Comparison of ENCODE assay signal across 8 cellular contexts in genomic region chr1:2391034-2391384, GRCh38. TPM values are rescaled to one million over a fixed set of nuclear protein-coding genes. Genes with fewer than 3 reads are reported as not detected.
DNase-seq lines count a peak whose midpoint lies in the region; ATAC-seq and TF ChIP-seq lines count a peak whose summit lies in the region.

No MANE protein-coding gene starts in this region.

- H3K4me1 ChIP-seq in SJCRH30, result peaks cover 10% of the 10 kb centered on the region; the same call in 1 of the 2 replicates
- peaks cover 23 to 33% of the 10 kb centered on the region in 2 donors for H3K4me1 ChIP-seq in naive thymus-derived CD4-positive, alpha-beta T cell (ENCODE audit: control insufficient read depth in 2 of 2, insufficient read depth in 2 of 2, low read length in 2 of 2)

- H3K36me3 Mint-ChIP-seq in endothelial cell (ENCODE audit: low read depth, unreplicated experiment), result peaks cover 13% of the 10 kb centered on the region
- peaks cover 0 to 13% (median 0%) of the 10 kb centered on the region in 5 donors for H3K36me3 Mint-ChIP-seq in naive thymus-derived CD4-positive, alpha-beta T cell

- H3K27ac ChIP-seq in SJCRH30, result peak overlapping the region; percentile 50
- peak overlapping the region; percentile 82 for H3K27ac ChIP-seq in naive thymus-derived CD4-positive, alpha-beta T cell (ENCODE audit: low read depth, low read length)

- H3K4me3 ChIP-seq in AG04449 (ENCODE audit: low read depth, low read length) (peak overlapping the region; percentile 87), SJCRH30 (peak overlapping the region; percentile 90)
- H3K4me3 ChIP-seq in naive thymus-derived CD4-positive, alpha-beta T cell (ENCODE audit: low read length), result peak overlapping the region; percentile 77

- H3K4me1 Mint-ChIP-seq in endothelial cell (ENCODE audit: unreplicated experiment), result peaks cover 12% of the 10 kb centered on the region
- peaks cover 23 to 41% (median 31%) of the 10 kb centered on the region in 7 donors for H3K4me1 Mint-ChIP-seq in naive thymus-derived CD4-positive, alpha-beta T cell

- H3K9me3 Mint-ChIP-seq in endothelial cell (ENCODE audit: unreplicated experiment), result no peaks in the 10 kb centered on the region
- H3K9me3 Mint-ChIP-seq in naive thymus-derived CD4-positive, alpha-beta T cell, result no peaks in the 10 kb centered on the region

- DNase-seq in AG04449 (ENCODE audit: low read depth, low spot score) (no peak), SJCRH30 (peak in 1 of 2 experiments; percentile 48), endothelial cell (ENCODE audit: low spot score) (peak; percentile 58), NCI-H1092 treated with DMSO at 0.1 percent for 48 hours (lab: John Stamatoyannopoulos, UW) (no peak), SHP77 (lab: John Stamatoyannopoulos, UW) (no peak)
- DNase-seq in naive thymus-derived CD4-positive, alpha-beta T cell, result no peak

- H3K27ac Mint-ChIP-seq in endothelial cell (ENCODE audit: unreplicated experiment), result peak overlapping the region; percentile 85
- peak overlapping the region in 2 of 9 donors; percentile 74 to 87 for H3K27ac Mint-ChIP-seq in naive thymus-derived CD4-positive, alpha-beta T cell

- no peaks in the 10 kb centered on the region for H3K27me3 ChIP-seq in SJCRH30
- no peaks in the 10 kb centered on the region for H3K27me3 ChIP-seq in naive thymus-derived CD4-positive, alpha-beta T cell (ENCODE audit: control insufficient read depth in 2 of 2, insufficient read depth in 2 of 2, low read length in 2 of 2)

- peaks cover 9% of the 10 kb centered on the region; the same call in 1 of the 2 replicates for H3K36me3 ChIP-seq in SJCRH30
- H3K36me3 ChIP-seq in naive thymus-derived CD4-positive, alpha-beta T cell (ENCODE audit: control insufficient read depth in 2 of 3, insufficient read depth in 3 of 3, low read length in 3 of 3), result peaks cover 0 to 24% (median 4%) of the 10 kb centered on the region in 3 experiments

- H3K27me3 Mint-ChIP-seq in endothelial cell (ENCODE audit: unreplicated experiment), result peaks cover 8% of the 10 kb centered on the region
- H3K27me3 Mint-ChIP-seq in naive thymus-derived CD4-positive, alpha-beta T cell, result no peaks in the 10 kb centered on the region

- intact Hi-C loops in naive thymus-derived CD4-positive, alpha-beta T cell (cut with micrococcal nuclease), result loop anchor here (1.0 to 2.0 kb wide), 16 partner anchors 21 to 1260 kb away; partner anchors contain the start of genes FAAP20 (in 2 of the 2), PANK4 (in 2 of the 2), PEX10 (in 2 of the 2) and PRKCZ (in 1 of the 2)

- CTCF ChIA-PET in AG04449 (lab: Yijun Ruan, JAX), result interaction anchor here (0.8 to 21.2 kb wide), 4 partner anchors 10 to 216 kb away, joined by 3 to 891 read pairs (median 28); partner anchors contain the start of gene FAAP20
- CTCF ChIA-PET in naive thymus-derived CD4-positive, alpha-beta T cell (lab: Charles Lee), result interaction anchor here (0.9 to 2.5 kb wide), 4 partner anchors 10 to 196 kb away, joined by 3 to 8 read pairs (median 5); partner anchors contain the start of gene FAAP20

- TF ChIP-seq CTCF in AG04449 (IDR thresholded peaks at IDR 0.05; ENCODE audit: insufficient read depth, low read length, missing control alignments) (no peak), endothelial cell (IDR thresholded peaks at IDR 0.05; ENCODE audit: unreplicated experiment) (no peak)

- ATAC-seq in GM18502 (IDR thresholded peaks at IDR 0.05; ENCODE audit: poor library complexity, unreplicated experiment), result peak; percentile 18
- peak; percentile 15 for ATAC-seq in HG02981 (IDR thresholded peaks at IDR 0.05; ENCODE audit: unreplicated experiment)
- no peak for ATAC-seq in naive thymus-derived CD4-positive, alpha-beta T cell

- POLR2A ChIA-PET in AG04449 (lab: Yijun Ruan, JAX), result interaction anchor here (0.7 to 1.9 kb wide), 12 partner anchors 13 to 196 kb away, joined by 3 to 7 read pairs (median 4); partner anchors contain the start of genes FAAP20, PEX10 and SKI
- POLR2A ChIA-PET in naive thymus-derived CD4-positive, alpha-beta T cell (lab: Charles Lee), result interaction anchor here (0.8 to 2.8 kb wide), 21 partner anchors 10 to 200 kb away, joined by 3 to 20 read pairs (median 5); partner anchors contain the start of genes FAAP20, PANK4, PEX10 and TNFRSF14

- peak overlapping the region; percentile 90 for H3K4me3 Mint-ChIP-seq in endothelial cell (ENCODE audit: unreplicated experiment)
- H3K4me3 Mint-ChIP-seq in naive thymus-derived CD4-positive, alpha-beta T cell, result peak overlapping the region in 9 of 10 donors; percentile 65 to 90 (median 83)

- H3K9me3 ChIP-seq in SJCRH30 (replicated peaks), result no peaks in the 10 kb centered on the region
- H3K9me3 ChIP-seq in naive thymus-derived CD4-positive, alpha-beta T cell (ENCODE audit: control insufficient read depth in 2 of 3, low read length in 3 of 3), result no peaks in the 10 kb centered on the region

RNA-seq across cellular contexts. Expression of gene MORN1, which starts 0.3 kb away (rescaled TPM):
- 7.5 TPM in 2 replicates for total RNA-seq in SJCRH30 (2014; rRNA removed; shearing (Covaris generic))
- total RNA-seq in endothelial cell (ENCODE audit: unreplicated experiment), result 12.1 TPM
- total RNA-seq in naive thymus-derived CD4-positive, alpha-beta T cell, result 10 to 100 TPM in 3 of 5 experiments, 1 to 10 TPM in 2; 8.5 to 16.4 (median 11.2) TPM
- polyA plus RNA-seq in naive thymus-derived CD4-positive, alpha-beta T cell, result 1 to 10 TPM; 5.0 to 5.3 TPM

RNA-seq across cellular contexts. Expression of gene RER1, which starts 0.6 kb away (rescaled TPM):
- 124 and 145 TPM in 2 replicates for total RNA-seq in SJCRH30 (2014; rRNA removed; shearing (Covaris generic))
- total RNA-seq in endothelial cell (ENCODE audit: unreplicated experiment), result 141 TPM
- total RNA-seq in naive thymus-derived CD4-positive, alpha-beta T cell, result 100 to 1,000 TPM in 3 of 5 experiments, 10 to 100 TPM in 2; 71.0 to 150 (median 136) TPM
- polyA plus RNA-seq in naive thymus-derived CD4-positive, alpha-beta T cell, result 100 to 1,000 TPM; 110 to 116 TPM

RNA-seq across cellular contexts. Expression of gene PEX10, which starts 21.4 kb away (rescaled TPM):
- total RNA-seq in SJCRH30 (2014; rRNA removed; shearing (Covaris generic)), result 28.8 and 32.7 TPM in 2 replicates
- 25.4 TPM for total RNA-seq in endothelial cell (ENCODE audit: unreplicated experiment)
- 10 to 100 TPM in 4 of 5 experiments, 1 to 10 TPM in 1; 8.7 to 14.9 (median 12.3) TPM for total RNA-seq in naive thymus-derived CD4-positive, alpha-beta T cell
- polyA plus RNA-seq in naive thymus-derived CD4-positive, alpha-beta T cell, result 10 to 100 TPM in 1 of 2 donors, 1 to 10 TPM in 1; 9.1 to 10.4 TPM
